In genomic region chr1:36524359-36525062, GRCh38 we compare ENCODE assay signal across 1 cellular context.
TF ChIP-seq lines count a peak whose summit lies in the region.

No MANE protein-coding gene starts in this region.

TF ChIP-seq in H1, 55 proteins besides CTCF, POLR2A, EP300 and RAD21:
- TF ChIP-seq NRF1 (IDR thresholded peaks at IDR 0.05; ENCODE audit: low read depth, low read length) (no peak), TAF1 (IDR thresholded peaks at IDR 0.05; ENCODE audit: low read depth, low read length) (no peak)
